Comparison of ENCODE assay signal across 22 cellular contexts in genomic region chr5:151881626-151882225, GRCh38. TPM values are rescaled to one million over a fixed set of nuclear protein-coding genes. Genes with fewer than 3 reads are reported as not detected.
DNase-seq lines count a peak whose midpoint lies in the region; ATAC-seq lines count a peak whose summit lies in the region.
"Had no signal": no experiment of that assay in that cellular context is flagged by ENCODE, and none has a peak within 500 bp of the region (broad histone marks: within the 10 kb centered on the region; RNA-seq: fewer than 3 reads in every experiment).

No MANE protein-coding gene starts in this region.

- in situ Hi-C loops in G401 (cut with HindIII; ENCODE audit: low sequenced_read_pairs): no loop called here

- ATAC-seq in HG03442 (IDR thresholded peaks at IDR 0.05; ENCODE audit: unreplicated experiment) (no peak), GM21526 (IDR thresholded peaks at IDR 0.05; ENCODE audit: low FRiP score, unreplicated experiment) (no peak)
- ATAC-seq: CD8-positive, alpha-beta T cell; SK-N-SH treated with all-trans-retinoic acid at 6 μM for 48 hours had no signal

- peak; percentile 6 for DNase-seq in DMS 273 (lab: John Stamatoyannopoulos, UW; ENCODE audit: unreplicated experiment)
- DNase-seq in DMS 273 treated with DMSO at 0.1 percent for 48 hours (lab: John Stamatoyannopoulos, UW): no peak
- DNase-seq in G401 (ENCODE audit: low spot score): peak; percentile 85
- DNase-seq in cerebellar cortex (ENCODE audit: low spot score): peak; percentile 79
- peak; percentile 53 for DNase-seq in iPS-NIHi11 (ENCODE audit: low spot score)
- DNase-seq in NCI-H2196 treated with DMSO at 0.1 percent for 48 hours (lab: John Stamatoyannopoulos, UW; ENCODE audit: unreplicated experiment): no peak
- DNase-seq: AML-193; CD8-positive, alpha-beta T cell; DMS53; Kasumi-1; MG63; NCI-H1436 treated with DMSO at 0.1 percent for 48 hours; NCI-H2029; NCI-H226; NCI-H510A treated with DMSO at 0.1 percent for 48 hours; NCI-H774; SIG-M5 had no signal

RNA-seq across cellular contexts. Expression of gene GLRA1, which starts 42.9 kb away (rescaled TPM):
- total RNA-seq in G401 (2014; rRNA removed; shearing (Covaris generic)): not detected in 2 replicates
- total RNA-seq: CD8-positive, alpha-beta T cell; OCI-LY7; RPMI7951 had no signal

Comparison
In these comparisons a context has a peak if more than half of its experiments do, and no peak if none do; other contexts are left out.
1. DNase-seq: peak in DMS 273 (single experiment), G401 (single experiment), cerebellar cortex (single experiment) and iPS-NIHi11 (single experiment); none in DMS 273 treated with DMSO at 0.1 percent for 48 hours (single experiment) and NCI-H2196 treated with DMSO at 0.1 percent for 48 hours (single experiment).